In the genomic region with DNA sequence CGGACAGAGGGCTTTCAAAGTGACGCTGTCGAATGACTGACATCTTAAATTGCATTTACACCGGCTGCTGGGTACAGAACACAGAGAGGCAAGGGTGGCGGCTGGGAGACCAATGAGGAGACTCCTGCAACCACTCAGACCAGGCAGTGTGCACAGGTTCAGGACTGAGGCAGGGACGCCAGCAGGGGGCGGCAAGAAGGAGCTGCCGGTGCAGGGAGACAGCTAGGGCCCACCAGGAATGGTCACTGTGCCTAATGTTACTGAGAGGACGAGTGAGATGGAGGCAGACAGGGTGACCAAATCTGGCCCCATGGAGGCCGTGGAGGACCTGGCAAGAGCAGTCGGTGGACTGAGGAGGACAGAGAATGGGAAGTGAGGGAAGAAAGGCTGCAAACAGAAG, we compare ENCODE assay signal across 10 cellular contexts. TPM values are rescaled to one million over a fixed set of nuclear protein-coding genes. Genes with fewer than 3 reads are reported as not detected.
DNase-seq lines count a peak whose midpoint lies in the region; ATAC-seq and TF ChIP-seq lines count a peak whose summit lies in the region.
"Had no signal": no experiment of that assay in that cellular context is flagged by ENCODE, and none has a peak within 500 bp of the region (broad histone marks: within the 10 kb centered on the region; RNA-seq: fewer than 3 reads in every experiment).

No MANE protein-coding gene starts in this region.

- no peaks in the 10 kb centered on the region for H3K79me2 ChIP-seq in smooth muscle cell (ENCODE audit: low read depth)

- no peak overlapping the region for H3K4me3 Mint-ChIP-seq in activated T-helper 17 cell treated with anti-CD3 and anti-CD28 coated beads, Interleukin-2, amount 50 U/mL, for 72 hours

- H3K4me1 ChIP-seq in heart left ventricle = no peaks in the 10 kb centered on the region
- no peaks in the 10 kb centered on the region for H3K4me1 ChIP-seq in smooth muscle cell (ENCODE audit: low read depth)

- no peak for TF ChIP-seq POLR2A in heart left ventricle (IDR thresholded peaks at IDR 0.05)

- H3K4me1 Mint-ChIP-seq in activated T-helper 17 cell treated with anti-CD3 and anti-CD28 coated beads, Interleukin-2, amount 50 U/mL, for 72 hours = no peaks in the 10 kb centered on the region

- no peak overlapping the region for H3K9ac ChIP-seq in smooth muscle cell (ENCODE audit: low read depth)

- H3K9me3 Mint-ChIP-seq in activated T-helper 17 cell treated with anti-CD3 and anti-CD28 coated beads, Interleukin-2, amount 50 U/mL, for 72 hours = no peaks in the 10 kb centered on the region

- ATAC-seq in heart left ventricle = peak in 1 of 4 donors; percentile 48
- no peak for ATAC-seq in Right ventricle myocardium superior (ENCODE audit: poor library complexity)
- no peak for ATAC-seq in GM21390 (IDR thresholded peaks at IDR 0.05; ENCODE audit: unreplicated experiment)
- ATAC-seq in activated T-helper 17 cell treated with anti-CD3 and anti-CD28 coated beads, Interleukin-2, amount 50 U/mL, for 72 hours (replicated peaks) = no peak

- no peaks in the 10 kb centered on the region for H3F3A ChIP-seq in smooth muscle cell (ENCODE audit: low read depth)

- WGBS in heart left ventricle, 4 donors = 40 to 51% (median 43%) methylated on average over 11 of the region's 11 CpGs
- 54% methylated on average over 11 of the region's 11 CpGs for WGBS in smooth muscle cell (ENCODE audit: low lambda C conversion rate)

- peaks cover 1% of the 10 kb centered on the region for H4K20me1 ChIP-seq in smooth muscle cell (ENCODE audit: low read depth)

- no peaks in the 10 kb centered on the region for H3K36me3 ChIP-seq in heart left ventricle
- no peaks in the 10 kb centered on the region for H3K36me3 ChIP-seq in smooth muscle cell (ENCODE audit: low read depth)

- H3K4me2 ChIP-seq in smooth muscle cell = no peak overlapping the region

- H2AFZ ChIP-seq in smooth muscle cell (ENCODE audit: low read depth) = no peak overlapping the region

- H3K36me3 Mint-ChIP-seq in activated T-helper 17 cell treated with anti-CD3 and anti-CD28 coated beads, Interleukin-2, amount 50 U/mL, for 72 hours (ENCODE audit: low read depth) = no peaks in the 10 kb centered on the region

- TF ChIP-seq CTCF in heart left ventricle (IDR thresholded peaks at IDR 0.05) (peak in 9 of 12 donors; percentile 11 to 42 (median 30)), smooth muscle cell (IDR thresholded peaks at IDR 0.05; ENCODE audit: borderline replicate concordance, insufficient read depth, poor library complexity, severe bottlenecking) (peak; percentile 42)

- DNase-seq in heart left ventricle (no peak), Right ventricle myocardium superior (no peak), NCI-H146 (lab: John Stamatoyannopoulos, UW) (peak; percentile 26), dermis blood vessel endothelial cell (peak; percentile 67), smooth muscle cell (lab: John Stamatoyannopoulos, UW; ENCODE audit: unreplicated experiment) (no peak)
- no peak for DNase-seq in effector CD4-positive, alpha-beta T cell
- DNase-seq: occipital lobe had no signal

- H3K27me3 ChIP-seq in heart left ventricle (peaks cover 0 to 39% (median 0%) of the 10 kb centered on the region in 9 donors), smooth muscle cell (ENCODE audit: low read depth) (no peaks in the 10 kb centered on the region)

- H3K9me3 ChIP-seq in heart left ventricle = no peaks in the 10 kb centered on the region
- no peaks in the 10 kb centered on the region for H3K9me3 ChIP-seq in smooth muscle cell (replicated peaks; ENCODE audit: low read depth)

- intact Hi-C loops in heart left ventricle (cut with DNase I) = no loop called here
- intact Hi-C loops in Right ventricle myocardium superior (cut with DNase I) = no loop called here

- peaks cover 9% of the 10 kb centered on the region for H3K27me3 Mint-ChIP-seq in activated T-helper 17 cell treated with anti-CD3 and anti-CD28 coated beads, Interleukin-2, amount 50 U/mL, for 72 hours

- no peak overlapping the region for H3K27ac Mint-ChIP-seq in activated T-helper 17 cell treated with anti-CD3 and anti-CD28 coated beads, Interleukin-2, amount 50 U/mL, for 72 hours

- H3K27ac ChIP-seq in heart left ventricle = no peak overlapping the region
- no peak overlapping the region for H3K27ac ChIP-seq in smooth muscle cell (ENCODE audit: low read depth)

- H3K4me3 ChIP-seq in heart left ventricle (no peak overlapping the region), smooth muscle cell (no peak overlapping the region)

RNA-seq across cellular contexts. Expression of a gene that starts 23.5 kb away (rescaled TPM):
- total RNA-seq in heart left ventricle = under 1 TPM in 4 of 9 donors, not detected in 5; 0.12 to 0.35 (median 0.15) TPM
- under 1 TPM in 1 of 2 donors, not detected in 1; 0.06 TPM for polyA plus RNA-seq in heart left ventricle
- total RNA-seq in Right ventricle myocardium superior = 0.08 TPM
- total RNA-seq in dermis blood vessel endothelial cell = not detected in 2 replicates
- total RNA-seq in smooth muscle cell = 0.36 and 1.1 TPM in 2 replicates
- 4.9 and 6.2 TPM in 2 replicates for polyA plus RNA-seq in smooth muscle cell
- total RNA-seq in activated T-helper 17 cell treated with anti-CD3 and anti-CD28 coated beads, Interleukin-2, amount 50 U/mL, for 72 hours = not detected
- total RNA-seq: dermis microvascular lymphatic vessel endothelial cell, occipital lobe had no signal

Comparison
In these comparisons a context has a peak if more than half of its experiments do, and no peak if none do; other contexts are left out.
1. DNase-seq: peak in NCI-H146 (single experiment) and dermis blood vessel endothelial cell (single experiment); none in heart left ventricle (0 of 5), Right ventricle myocardium superior (single experiment), smooth muscle cell (single experiment) and effector CD4-positive, alpha-beta T cell (single experiment).